Comparison of ENCODE assay signal across 8 cellular contexts in genomic region chr7:111561909-111562732, GRCh38. TPM values are rescaled to one million over a fixed set of nuclear protein-coding genes. Genes with fewer than 3 reads are reported as not detected.
DNase-seq lines count a peak whose midpoint lies in the region; ATAC-seq, FAIRE-seq and TF ChIP-seq lines count a peak whose summit lies in the region.

Gene IMMP2L, minus strand, starts transcription at chr7:111562492.

- peak within 1 kb of the TSS; percentile 97 for H2AK5ac ChIP-seq in H1 (ENCODE audit: low read depth, low read length)

- no peak within 1 kb of the TSS for H2BK20ac ChIP-seq in H1 (ENCODE audit: low read length)

- peak within 1 kb of the TSS; percentile 77 for H3K27ac Mint-ChIP-seq in activated CD8-positive, alpha-beta memory T cell treated with anti-CD3 and anti-CD28 coated beads, Interleukin-2, amount 10 ng/mL, durations not matched to agents 7 days and 5 days

- H4K91ac ChIP-seq in H1 (replicated peaks; ENCODE audit: insufficient read length, low read length) = peak within 1 kb of the TSS; percentile 96

- peaks cover 0 to 9% (median under 1%) of the 10 kb centered on the region in 4 experiments; a peak in 2 of 8 replicates for H3K36me3 ChIP-seq in H1 (ENCODE audit: control insufficient read depth in 2 of 4, insufficient read depth in 4 of 4, low read length in 3 of 4)
- H3K36me3 ChIP-seq in mesodermal cell (ENCODE audit: control insufficient read depth, insufficient read depth, low read length) = no peaks in the 10 kb centered on the region

- peak; percentile 83 for DNase-seq in COR-L47 (lab: John Stamatoyannopoulos, UW)
- DNase-seq in HL-60 (ENCODE audit: low read depth in 1 of 2, low spot score in 1 of 2) = peak; percentile 50 to 86
- peak; percentile 15 for DNase-seq in NOMO-1 treated with DMSO at 0.1 percent for 48 hours (lab: John Stamatoyannopoulos, UW; ENCODE audit: unreplicated experiment)
- DNase-seq in activated CD8-positive, alpha-beta memory T cell treated with anti-CD3 and anti-CD28 coated beads, Interleukin-2, amount 10 ng/mL, durations not matched to agents 7 days and 5 days = peak; percentile 91
- peak; percentile 62 to 96 for DNase-seq in H1 (ENCODE audit: low read depth in 1 of 2, low spot score in 2 of 2)
- DNase-seq in stimulated activated CD8-positive, alpha-beta memory T cell treated with anti-CD3 and anti-CD28 coated beads, Interleukin-15, amount 100 ng/mL, for 1 hour (ENCODE audit: low read depth) = peak; percentile 80

- H2BK120ac ChIP-seq in H1 (replicated peaks; ENCODE audit: low read depth, low read length) = peak within 1 kb of the TSS; percentile 9

- no peak within 1 kb of the TSS for H2BK15ac ChIP-seq in H1 (ENCODE audit: low read length)

- H3K56ac ChIP-seq in H1 (replicated peaks; ENCODE audit: insufficient read length, low read depth, low read length) = peak within 1 kb of the TSS; percentile 63

- H3K9me3 Mint-ChIP-seq in activated CD8-positive, alpha-beta memory T cell treated with anti-CD3 and anti-CD28 coated beads, Interleukin-2, amount 10 ng/mL, durations not matched to agents 7 days and 5 days (ENCODE audit: low read depth) = no peaks in the 10 kb centered on the region

- H3K27ac ChIP-seq in HL-60 (replicated peaks) (peak within 1 kb of the TSS; percentile 84), H1 (ENCODE audit: low read depth, low read length) (peak within 1 kb of the TSS; percentile 91), mesodermal cell (ENCODE audit: low read depth, low read length, severe bottlenecking) (peak within 1 kb of the TSS; percentile 65)

- TF ChIP-seq CTCF in HL-60 (IDR thresholded peaks at IDR 0.05; ENCODE audit: insufficient read depth, low read length) (no peak), H1 (IDR thresholded peaks at IDR 0.05; ENCODE audit: control extremely low read depth in 1 of 3, insufficient read depth in 1 of 3, low read depth in 1 of 3, low read length in 3 of 3) (peak; percentile 35 to 46 (median 40))

- H3K36me3 Mint-ChIP-seq in activated CD8-positive, alpha-beta memory T cell treated with anti-CD3 and anti-CD28 coated beads, Interleukin-2, amount 10 ng/mL, durations not matched to agents 7 days and 5 days = peaks cover 8% of the 10 kb centered on the region

- H3K4me2 ChIP-seq in H1 (ENCODE audit: insufficient read depth in 1 of 2, low read depth in 2 of 2, low read length in 2 of 2) = peak within 1 kb of the TSS; percentile 66 to 95

- 0 out of 4 replicates have a peak, but pooled peaks cover 0 to 5% of the 10 kb centered on the region in 2 experiments for H3K79me2 ChIP-seq in H1 (ENCODE audit: control insufficient read depth in 1 of 2, insufficient read depth in 2 of 2, low read length in 2 of 2)

- peak within 1 kb of the TSS; percentile 87 for H4K5ac ChIP-seq in H1 (ENCODE audit: insufficient read length, low read depth, low read length)

- peak within 1 kb of the TSS; percentile 78 for H3K4me3 Mint-ChIP-seq in activated CD8-positive, alpha-beta memory T cell treated with anti-CD3 and anti-CD28 coated beads, Interleukin-2, amount 10 ng/mL, durations not matched to agents 7 days and 5 days

- H3K4me1 Mint-ChIP-seq in activated CD8-positive, alpha-beta memory T cell treated with anti-CD3 and anti-CD28 coated beads, Interleukin-2, amount 10 ng/mL, durations not matched to agents 7 days and 5 days = peaks cover 31% of the 10 kb centered on the region

- TF ChIP-seq POLR2A in H1 (IDR thresholded peaks at IDR 0.05; ENCODE audit: control extremely low read depth in 1 of 2, low read depth in 2 of 2, low read length in 2 of 2) = peak; percentile 15 to 92

- H3K4ac ChIP-seq in H1 (replicated peaks; ENCODE audit: insufficient read length, low read depth, low read length) = no peak within 1 kb of the TSS

- TF ChIP-seq RAD21 in H1 (IDR thresholded peaks at IDR 0.05 in 1 of 2, conservative IDR thresholded peaks at IDR 0.05 in 1 of 2; ENCODE audit: low read depth in 2 of 2, low read length in 2 of 2) = peak; percentile 57 to 65

- no peaks in the 10 kb centered on the region for H3K79me1 ChIP-seq in H1 (ENCODE audit: low read depth, low read length)

- no peak within 1 kb of the TSS for H3K14ac ChIP-seq in H1 (ENCODE audit: insufficient read length)

- H3K18ac ChIP-seq in H1 (ENCODE audit: extremely low read depth, low read length) = peak within 1 kb of the TSS; percentile 97

- FAIRE-seq in H1 (lab: Jason Lieb, UNC) = no peak

- H3K4me1 ChIP-seq in H1 (replicated peaks in 1 of 4; ENCODE audit: control insufficient read depth in 3 of 4, insufficient read depth in 4 of 4, low read length in 3 of 4) = peaks cover 0 to 13% (median 5%) of the 10 kb centered on the region in 4 experiments; a peak in 4 of 7 replicates
- H3K4me1 ChIP-seq in mesodermal cell (ENCODE audit: control insufficient read depth, insufficient read depth, low read length, poor library complexity, severe bottlenecking) = peaks cover 5% of the 10 kb centered on the region

- POLR2A ChIA-PET in H1 (lab: Charles Lee; ENCODE audit: partially characterized antibody) = interaction anchor here (0.8 to 2.2 kb wide), 13 partner anchors 8 to 888 kb away, joined by 3 to 7 read pairs (median 3); partner anchors contain the start of gene IFRD1

- peak within 1 kb of the TSS; percentile 89 for H2BK5ac ChIP-seq in H1 (ENCODE audit: low read depth, low read length)

- peak; percentile 91 for ATAC-seq in GM19467 (IDR thresholded peaks at IDR 0.05; ENCODE audit: unreplicated experiment)
- ATAC-seq in activated CD8-positive, alpha-beta memory T cell treated with anti-CD3 and anti-CD28 coated beads, Interleukin-2, amount 10 ng/mL, durations not matched to agents 7 days and 5 days = peak; percentile 96

- 3% methylated on average over 41 of the region's 83 CpGs; no CpG with 5 or more reads in 1 of the 2 experiments for WGBS in H1 (ENCODE audit: extremely low coverage in 1 of 2, insufficient coverage in 1 of 2, insufficient read length in 1 of 2, insufficient replicate concordance in 2 of 2, low coverage in 1 of 2, low lambda C conversion rate in 2 of 2, missing lambda C conversion rate in 1 of 2), 2 experiments
- WGBS in mesodermal cell (ENCODE audit: insufficient coverage in 2 of 2), 2 experiments = 2% methylated on average over 25 to 31 of the region's 83 CpGs

- H3K27me3 ChIP-seq in HL-60 (ENCODE audit: insufficient read depth, poor library complexity, severe bottlenecking) (no peaks in the 10 kb centered on the region), H1 (replicated peaks in 1 of 4; ENCODE audit: control insufficient read depth in 3 of 4, extremely low read depth in 1 of 4, insufficient read depth in 3 of 4, low read length in 3 of 4) (peaks cover 0 to 1% (median 0%) of the 10 kb centered on the region in 4 experiments; a peak in 1 of 7 replicates)

- H2BK12ac ChIP-seq in H1 (ENCODE audit: low read depth, low read length) = peak within 1 kb of the TSS; percentile 86

- peaks cover 4% of the 10 kb centered on the region for H3K27me3 Mint-ChIP-seq in activated CD8-positive, alpha-beta memory T cell treated with anti-CD3 and anti-CD28 coated beads, Interleukin-2, amount 10 ng/mL, durations not matched to agents 7 days and 5 days

- no peak within 1 kb of the TSS for H3K23ac ChIP-seq in H1 (ENCODE audit: insufficient read length)

- TF ChIP-seq EP300 in H1 (IDR thresholded peaks at IDR 0.05; ENCODE audit: borderline replicate concordance in 1 of 2, low read depth in 2 of 2, low read length in 2 of 2) = peak in 1 of 2 experiments; percentile 88; a peak in 2 of 3 replicates

- CTCF ChIA-PET in activated CD8-positive, alpha-beta memory T cell treated with anti-CD3 and anti-CD28 coated beads, Interleukin-2, amount 10 ng/mL, durations not matched to agents 7 days and 5 days (lab: Charles Lee) = interaction anchor here (0.7 to 0.9 kb wide), 2 partner anchors 424 to 463 kb away, joined by 3 read pairs; no protein-coding TSS in a partner anchor
- CTCF ChIA-PET in H1 (lab: Charles Lee; ENCODE audit: partially characterized antibody) = interaction anchor here (0.5 to 1.2 kb wide), 4 partner anchors 24 to 469 kb away, joined by 3 read pairs; no protein-coding TSS in a partner anchor

- H3K23me2 ChIP-seq in H1 (ENCODE audit: low read depth, low read length) = peaks cover 4% of the 10 kb centered on the region

- H4K20me1 ChIP-seq in H1 (replicated peaks in 1 of 2; ENCODE audit: control insufficient read depth in 1 of 2, insufficient read depth in 2 of 2, low read length in 2 of 2) = no peaks in the 10 kb centered on the region

- H3K9me3 ChIP-seq in H1 (ENCODE audit: insufficient read depth in 2 of 2, low read depth in 1 of 2, low read length in 1 of 2) (no peaks in the 10 kb centered on the region), mesodermal cell (ENCODE audit: control insufficient read depth, low read length) (no peaks in the 10 kb centered on the region)

- H4K8ac ChIP-seq in H1 (ENCODE audit: extremely low read depth, insufficient read depth, low read length) = peak within 1 kb of the TSS; percentile 92

- peak within 1 kb of the TSS; percentile 99 for H2AFZ ChIP-seq in H1 (ENCODE audit: low read length)

- peak within 1 kb of the TSS; percentile 81 for H3K4me3 ChIP-seq in HL-60 (replicated peaks; ENCODE audit: insufficient read depth, low read length)
- peak within 1 kb of the TSS; percentile 59 to 78 (median 70) for H3K4me3 ChIP-seq in H1 (ENCODE audit: extremely low read depth in 1 of 4, insufficient read depth in 2 of 4, low read depth in 3 of 4, low read length in 4 of 4)
- peak within 1 kb of the TSS; percentile 60 for H3K4me3 ChIP-seq in mesodermal cell (ENCODE audit: extremely low read depth, insufficient read depth, low read length, poor library complexity, severe bottlenecking)

- peak within 1 kb of the TSS; percentile 81 to 93 (median 86) for H3K9ac ChIP-seq in H1 (replicated peaks in 1 of 4; ENCODE audit: extremely low read depth in 1 of 4, low read depth in 3 of 4, low read length in 3 of 4)

TF ChIP-seq in H1, 55 proteins besides CTCF, POLR2A, EP300 and RAD21 (continues in another document):
- TF ChIP-seq CHD2 (IDR thresholded peaks at IDR 0.05; ENCODE audit: low read length) = no peak
- TF ChIP-seq MAX (IDR thresholded peaks at IDR 0.05) = peak; percentile 96

RNA-seq across cellular contexts. Expression of gene IMMP2L, which starts in this region (rescaled TPM):
- 10 to 100 TPM; 11.5 to 13.1 TPM for total RNA-seq in activated CD8-positive, alpha-beta memory T cell treated with anti-CD3 and anti-CD28 coated beads, Interleukin-2, amount 10 ng/mL, durations not matched to agents 7 days and 5 days
- 10.1 TPM in 2 replicates for total RNA-seq in H1 (2021; fragmentation: NEBNext Ultra II Directional; extraction: Animal tissue kit (Norgen Biotek cat#: 25700))
- 1.7 and 2.3 TPM in 2 replicates for polyA plus RNA-seq in H1 (2011; rRNA removed)
- 2.9 TPM for polyA plus RNA-seq in H1 (2011; cell fraction: cytosol; rRNA removed)
- 4.4 TPM for polyA plus RNA-seq in H1 (2011; cell fraction: nucleus; rRNA removed)
- polyA plus RNA-seq in H1 (2012, experiment 1 of 2) = 4.5 to 7.7 TPM (median 5.4 TPM) in 4 replicates
- 3.0 TPM for polyA plus RNA-seq in H1 (2012, experiment 2 of 2)
- 8.9 TPM for polyA plus RNA-seq in H1 (2013, experiment 1 of 2)
- 10.2 TPM for polyA plus RNA-seq in H1 (2013, experiment 2 of 2)
- 7.0 and 10.3 TPM in 2 replicates for polyA minus RNA-seq in H1 (2011; rRNA and poly(A)+ RNA removed)
- 4.0 TPM for polyA minus RNA-seq in H1 (2011; cell fraction: cytosol; rRNA and poly(A)+ RNA removed)
- polyA minus RNA-seq in H1 (2011; cell fraction: nucleus; rRNA and poly(A)+ RNA removed) = 40.8 TPM
- 12.8 TPM for polyA plus RNA-seq in mesodermal cell (2013, experiment 1 of 2)
- polyA plus RNA-seq in mesodermal cell (2013, experiment 2 of 2) = 16.5 TPM

Comparison
In these comparisons a context has a peak if more than half of its experiments do, and no peak if none do; other contexts are left out.
1. Peak in every context shown above with its lines: DNase-seq, ATAC-seq, H3K4me3 ChIP-seq and H3K27ac ChIP-seq.
2. DNase-seq: peak in every context shown above with its lines; median percentile 91 in activated CD8-positive, alpha-beta memory T cell treated with anti-CD3 and anti-CD28 coated beads, Interleukin-2, amount 10 ng/mL, durations not matched to agents 7 days and 5 days; 83 in COR-L47; 80 in stimulated activated CD8-positive, alpha-beta memory T cell treated with anti-CD3 and anti-CD28 coated beads, Interleukin-15, amount 100 ng/mL, for 1 hour; 79 in H1; 68 in HL-60; 15 in NOMO-1 treated with DMSO at 0.1 percent for 48 hours.